ENCODE assay signal across 9 cellular contexts in the genomic region with DNA sequence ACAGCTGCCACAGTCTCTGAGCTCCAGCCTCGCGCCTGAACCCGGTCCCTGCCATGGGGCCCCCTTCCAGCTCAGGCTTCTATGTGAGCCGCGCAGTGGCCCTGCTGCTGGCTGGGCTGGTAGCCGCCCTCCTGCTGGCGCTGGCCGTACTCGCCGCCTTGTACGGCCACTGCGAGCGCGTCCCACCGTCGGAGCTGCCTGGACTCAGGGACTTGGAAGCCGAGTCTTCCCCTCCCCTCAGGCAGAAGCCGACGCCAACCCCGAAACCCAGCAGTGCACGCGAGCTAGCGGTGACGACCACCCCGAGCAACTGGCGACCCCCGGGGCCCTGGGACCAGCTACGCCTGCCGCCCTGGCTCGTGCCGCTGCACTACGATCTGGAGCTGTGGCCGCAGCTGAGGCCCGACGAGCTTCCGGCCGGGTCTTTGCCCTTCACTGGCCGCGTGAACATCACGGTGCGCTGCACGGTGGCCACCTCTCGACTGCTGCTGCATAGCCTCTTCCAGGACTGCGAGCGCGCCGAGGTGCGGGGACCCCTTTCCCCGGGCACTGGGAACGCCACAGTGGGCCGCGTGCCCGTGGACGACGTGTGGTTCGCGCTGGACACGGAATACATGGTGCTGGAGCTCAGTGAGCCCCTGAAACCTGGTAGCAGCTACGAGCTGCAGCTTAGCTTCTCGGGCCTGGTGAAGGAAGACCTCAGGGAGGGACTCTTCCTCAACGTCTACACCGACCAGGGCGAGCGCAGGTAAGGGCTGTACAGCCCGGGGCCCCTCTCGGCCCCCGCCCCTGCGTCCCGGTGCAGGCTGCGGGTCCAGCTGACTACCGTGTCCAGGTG. TPM values are rescaled to one million over a fixed set of nuclear protein-coding genes. Genes with fewer than 3 reads are reported as not detected.
DNase-seq lines count a peak whose midpoint lies in the region; ATAC-seq and TF ChIP-seq lines count a peak whose summit lies in the region.
"Had no signal": no experiment of that assay in that cellular context is flagged by ENCODE, and none has a peak within 500 bp of the region (broad histone marks: within the 10 kb centered on the region; RNA-seq: fewer than 3 reads in every experiment).

No MANE protein-coding gene starts in this region.

- no peaks in the 10 kb centered on the region for H3K36me3 Mint-ChIP-seq in CD8-positive, alpha-beta memory T cell
- no peaks in the 10 kb centered on the region for H3K36me3 Mint-ChIP-seq in neural progenitor cell
- H3K36me3 Mint-ChIP-seq: activated naive CD8-positive, alpha-beta T cell had no signal

- DNase-seq in CD8-positive, alpha-beta memory T cell, result no peak
- DNase-seq in fibroblast of lung (ENCODE audit: low read depth in 2 of 2) (peak; percentile 22 to 33), neural progenitor cell (ENCODE audit: low spot score) (peak; percentile 53), RPMI8226 (no peak), NCI-H146 treated with DMSO at 0.1 percent for 48 hours (lab: John Stamatoyannopoulos, UW; ENCODE audit: unreplicated experiment) (no peak)
- DNase-seq in stimulated activated CD4-positive, alpha-beta T cell treated with anti-CD3 and anti-CD28 coated beads, Interleukin-12 subunit alpha, Interleukin-12 subunit beta, amount 100 ng/mL, for 4 hours, result no peak

- no peak overlapping the region for H3K27ac Mint-ChIP-seq in CD8-positive, alpha-beta memory T cell
- H3K27ac Mint-ChIP-seq in neural progenitor cell, result no peak overlapping the region

- peaks cover 0 to 4% (median 3%) of the 10 kb centered on the region in 5 donors for H3K9me3 Mint-ChIP-seq in CD8-positive, alpha-beta memory T cell
- H3K9me3 Mint-ChIP-seq in neural progenitor cell, result peaks cover 4% of the 10 kb centered on the region

- peak overlapping the region; percentile 54 for H2AFZ ChIP-seq in fibroblast of lung (ENCODE audit: low read length)
- peak overlapping the region; percentile 55 for H2AFZ ChIP-seq in neural progenitor cell (replicated peaks)

- ATAC-seq in HG03139 (IDR thresholded peaks at IDR 0.05; ENCODE audit: unreplicated experiment), result no peak

- H3K4me3 ChIP-seq in CD8-positive, alpha-beta memory T cell (ENCODE audit: low read length), result no peak overlapping the region
- H3K4me3 ChIP-seq in HUES6 (ENCODE audit: low read depth, low read length), result peak overlapping the region; percentile 63
- H3K4me3 ChIP-seq in fibroblast of lung (replicated peaks in 1 of 4; ENCODE audit: control extremely low read depth in 1 of 4, insufficient read depth in 1 of 4, low read depth in 3 of 4, low read length in 4 of 4), result peak overlapping the region; percentile 12 to 33 (median 22)
- H3K4me3 ChIP-seq in neural progenitor cell, result peak overlapping the region; percentile 45

- no peaks in the 10 kb centered on the region for H4K20me1 ChIP-seq in fibroblast of lung (ENCODE audit: control insufficient read depth, extremely low read depth, insufficient read depth, low read length)
- H4K20me1 ChIP-seq in neural progenitor cell (ENCODE audit: low read depth), result no peaks in the 10 kb centered on the region

- H3K79me2 ChIP-seq in fibroblast of lung (ENCODE audit: control insufficient read depth, insufficient read depth, low read length), result no peaks in the 10 kb centered on the region
- H3K79me2 ChIP-seq in neural progenitor cell (ENCODE audit: low read depth), result no peaks in the 10 kb centered on the region

- H3K9ac ChIP-seq in HUES6 (ENCODE audit: low read length), result no peak overlapping the region
- no peak overlapping the region for H3K9ac ChIP-seq in fibroblast of lung (ENCODE audit: insufficient read depth, low read length)
- no peak overlapping the region for H3K9ac ChIP-seq in neural progenitor cell

- H3K27me3 ChIP-seq in CD8-positive, alpha-beta memory T cell (ENCODE audit: insufficient read depth, low read length, poor library complexity, severe bottlenecking), result peaks cover 16% of the 10 kb centered on the region
- peaks cover 57% of the 10 kb centered on the region for H3K27me3 ChIP-seq in HUES6 (ENCODE audit: control insufficient read depth, insufficient read depth, low read length)
- H3K27me3 ChIP-seq in fibroblast of lung (ENCODE audit: control insufficient read depth, insufficient read depth, low read length), result peaks cover 20% of the 10 kb centered on the region
- peaks cover 76% of the 10 kb centered on the region for H3K27me3 ChIP-seq in neural progenitor cell

- peaks cover 10 to 21% (median 12%) of the 10 kb centered on the region in 3 donors for H3K4me1 Mint-ChIP-seq in CD8-positive, alpha-beta memory T cell
- H3K4me1 Mint-ChIP-seq in neural progenitor cell, result no peaks in the 10 kb centered on the region

- peak overlapping the region in 5 of 7 donors; percentile 40 to 63 (median 48) for H3K4me3 Mint-ChIP-seq in CD8-positive, alpha-beta memory T cell
- H3K4me3 Mint-ChIP-seq in neural progenitor cell, result peak overlapping the region; percentile 38

- H3K4me2 ChIP-seq in fibroblast of lung (ENCODE audit: extremely low read depth, insufficient read depth, low read length) (peak overlapping the region; percentile 62), neural progenitor cell (peak overlapping the region; percentile 69)

- no peaks in the 10 kb centered on the region for H3K4me1 ChIP-seq in CD8-positive, alpha-beta memory T cell (ENCODE audit: insufficient read depth, low read length)
- H3K4me1 ChIP-seq in HUES6 (ENCODE audit: control insufficient read depth, insufficient read depth, low read length) (peaks cover 3% of the 10 kb centered on the region; the same call in 1 of the 2 replicates), fibroblast of lung (ENCODE audit: control insufficient read depth, extremely low read depth, insufficient read depth, low read length) (no peaks in the 10 kb centered on the region), neural progenitor cell (no peaks in the 10 kb centered on the region)

- H3K36me3 ChIP-seq in CD8-positive, alpha-beta memory T cell (ENCODE audit: insufficient read depth, low read length), result no peaks in the 10 kb centered on the region
- H3K36me3 ChIP-seq in HUES6 (ENCODE audit: control insufficient read depth, insufficient read depth, low read length), result no peaks in the 10 kb centered on the region
- H3K36me3 ChIP-seq in fibroblast of lung (ENCODE audit: control insufficient read depth, insufficient read depth, low read length), result no peaks in the 10 kb centered on the region
- no peaks in the 10 kb centered on the region for H3K36me3 ChIP-seq in neural progenitor cell

- TF ChIP-seq CTCF in fibroblast of lung (conservative IDR thresholded peaks at IDR 0.05 in 1 of 2, IDR thresholded peaks at IDR 0.05 in 1 of 2; ENCODE audit: low read depth in 1 of 2, low read length in 2 of 2), result no peak
- TF ChIP-seq CTCF in neural progenitor cell (IDR thresholded peaks at IDR 0.05), result no peak

- H3K27ac ChIP-seq in CD8-positive, alpha-beta memory T cell (ENCODE audit: low read depth, low read length), result no peak overlapping the region
- H3K27ac ChIP-seq in HUES6 (ENCODE audit: low read depth, low read length), result no peak overlapping the region
- H3K27ac ChIP-seq in fibroblast of lung (ENCODE audit: insufficient read depth, low read length), result no peak overlapping the region
- H3K27ac ChIP-seq in neural progenitor cell, result no peak overlapping the region

- POLR2A ChIA-PET in CD8-positive, alpha-beta memory T cell (lab: Charles Lee), result no interaction called here

- H3F3A ChIP-seq in neural progenitor cell (ENCODE audit: low read depth), result no peaks in the 10 kb centered on the region

- H3K27me3 Mint-ChIP-seq in CD8-positive, alpha-beta memory T cell, result peaks cover 41 to 47% of the 10 kb centered on the region in 2 donors
- peaks cover 18% of the 10 kb centered on the region for H3K27me3 Mint-ChIP-seq in neural progenitor cell (ENCODE audit: insufficient read depth, low read depth)

- CTCF ChIA-PET in CD8-positive, alpha-beta memory T cell (lab: Charles Lee), result interaction anchor here (1.0 to 1.2 kb wide), 3 partner anchors 11 to 23 kb away, joined by 3 read pairs; no protein-coding TSS in a partner anchor

- no peaks in the 10 kb centered on the region for H3K9me3 ChIP-seq in CD8-positive, alpha-beta memory T cell (ENCODE audit: low read length)
- no peaks in the 10 kb centered on the region for H3K9me3 ChIP-seq in HUES6 (ENCODE audit: control insufficient read depth, insufficient read depth, low read depth, low read length)
- H3K9me3 ChIP-seq in fibroblast of lung (ENCODE audit: control insufficient read depth, insufficient read depth, low read depth, low read length), result no peaks in the 10 kb centered on the region
- no peaks in the 10 kb centered on the region for H3K9me3 ChIP-seq in neural progenitor cell (ENCODE audit: low read depth)

RNA-seq across cellular contexts. Expression of a gene that starts 0.5 kb away (rescaled TPM):
- total RNA-seq in CD8-positive, alpha-beta memory T cell, result under 1 TPM in 1 of 2 experiments, not detected in 1; 0.18 TPM
- polyA plus RNA-seq in CD8-positive, alpha-beta memory T cell, result not detected
- 0.17 and 0.26 TPM in 2 replicates for total RNA-seq in fibroblast of lung
- polyA plus RNA-seq in fibroblast of lung, result 0.07 and 0.10 TPM in 2 replicates
- polyA plus RNA-seq in fibroblast of lung (2012), result 0.07 TPM in 1 of 2 replicates, not detected in the other
- polyA minus RNA-seq in fibroblast of lung (ENCODE audit: low replicate concordance), result not detected in 2 replicates
- 0.41 and 0.53 TPM in 2 replicates for total RNA-seq in neural progenitor cell (ENCODE audit: low replicate concordance)

Comparison
In these comparisons a context has a peak if more than half of its experiments do, and no peak if none do; other contexts are left out.
1. DNase-seq: peak in fibroblast of lung (2 of 2) and neural progenitor cell (single experiment); none in CD8-positive, alpha-beta memory T cell (0 of 5), stimulated activated CD4-positive, alpha-beta T cell treated with anti-CD3 and anti-CD28 coated beads, Interleukin-12 subunit alpha, Interleukin-12 subunit beta, amount 100 ng/mL, for 4 hours (single experiment), RPMI8226 (single experiment) and NCI-H146 treated with DMSO at 0.1 percent for 48 hours (single experiment).